11 cellular contexts compared by ENCODE assay signal in the genomic region with DNA sequence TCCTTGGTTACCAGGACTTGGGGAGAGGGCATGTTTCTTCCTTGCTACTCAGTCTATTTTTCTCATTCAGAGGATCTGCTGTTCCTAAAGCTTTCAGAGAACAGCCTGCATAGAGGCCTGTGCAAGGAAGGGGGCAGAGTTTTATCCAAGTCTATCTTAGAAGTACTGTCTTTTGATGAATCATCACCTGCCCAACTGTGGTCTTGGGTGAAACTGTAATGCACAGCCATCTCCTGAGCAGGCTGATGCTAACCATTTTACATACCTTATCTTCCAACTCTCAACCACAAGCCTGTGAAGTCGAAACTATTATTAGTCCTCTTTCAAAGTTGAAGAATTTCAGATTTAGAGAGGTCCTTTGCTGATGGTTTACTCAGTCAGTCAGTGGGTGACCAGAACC.
DNase-seq lines count a peak whose midpoint lies in the region; ATAC-seq, FAIRE-seq and TF ChIP-seq lines count a peak whose summit lies in the region.
"Had no signal": no experiment of that assay in that cellular context is flagged by ENCODE, and none has a peak within 500 bp of the region (broad histone marks: within the 10 kb centered on the region; RNA-seq: fewer than 3 reads in every experiment).

No MANE protein-coding gene starts in this region.

- H3K4me3 Mint-ChIP-seq in activated naive CD8-positive, alpha-beta T cell treated with anti-CD3 and anti-CD28 coated beads for 36 hours, result no peak overlapping the region
- H3K4me3 Mint-ChIP-seq in H9, result no peak overlapping the region

- H2BK5ac ChIP-seq in H9 (ENCODE audit: insufficient read length, low read length), result no peak overlapping the region

- no peak overlapping the region for H4K91ac ChIP-seq in H9 (ENCODE audit: insufficient read length, low read depth, low read length)

- no peak overlapping the region for H4K8ac ChIP-seq in H9 (replicated peaks; ENCODE audit: insufficient read length, low read depth, low read length)

- H3K27me3 Mint-ChIP-seq in activated naive CD8-positive, alpha-beta T cell treated with anti-CD3 and anti-CD28 coated beads for 36 hours, result no peaks in the 10 kb centered on the region
- H3K27me3 Mint-ChIP-seq in H9 (ENCODE audit: low read depth), result no peaks in the 10 kb centered on the region

- H3K4me1 ChIP-seq in H9 (ENCODE audit: insufficient read depth, low read length), result no peaks in the 10 kb centered on the region
- H3K4me1 ChIP-seq: right atrium auricular region had no signal

- no peak overlapping the region for H2AK5ac ChIP-seq in H9 (ENCODE audit: insufficient read length, low read length)

- H3K56ac ChIP-seq in H9 (ENCODE audit: insufficient read length, low read depth, low read length), result no peak overlapping the region

- ATAC-seq in GM21360 (IDR thresholded peaks at IDR 0.05; ENCODE audit: unreplicated experiment), result peak; percentile 98
- peak; percentile 96 for ATAC-seq in HG03097 (IDR thresholded peaks at IDR 0.05; ENCODE audit: low FRiP score, unreplicated experiment)
- no peak for ATAC-seq in omental fat pad (ENCODE audit: low FRiP score)

- H3K23me2 ChIP-seq in H9 (ENCODE audit: insufficient read length, low read depth, low read length, poor library complexity, severe bottlenecking), result no peaks in the 10 kb centered on the region

- H3K9me3 ChIP-seq in H9 (ENCODE audit: control insufficient read depth, low read depth, low read length), result no peaks in the 10 kb centered on the region
- H3K9me3 ChIP-seq: right atrium auricular region had no signal

- no peaks in the 10 kb centered on the region for H3K79me1 ChIP-seq in H9 (ENCODE audit: insufficient read depth, low read depth, low read length, poor library complexity, severe bottlenecking)

- no peaks in the 10 kb centered on the region for H3K36me3 Mint-ChIP-seq in activated naive CD8-positive, alpha-beta T cell treated with anti-CD3 and anti-CD28 coated beads for 36 hours
- peaks cover 0 to 4% (median 0%) of the 10 kb centered on the region in 3 experiments; a peak in 2 of 7 replicates for H3K36me3 Mint-ChIP-seq in H9 (ENCODE audit: insufficient read depth in 1 of 3, low read depth in 3 of 3)

- peaks cover 27% of the 10 kb centered on the region for H3K4me1 Mint-ChIP-seq in activated naive CD8-positive, alpha-beta T cell treated with anti-CD3 and anti-CD28 coated beads for 36 hours
- peaks cover 3 to 4% of the 10 kb centered on the region in 2 experiments; a peak in 1 of 4 replicates for H3K4me1 Mint-ChIP-seq in H9

- no peaks in the 10 kb centered on the region for H3K9me3 Mint-ChIP-seq in activated naive CD8-positive, alpha-beta T cell treated with anti-CD3 and anti-CD28 coated beads for 36 hours
- H3K9me3 Mint-ChIP-seq in H9, result no peaks in the 10 kb centered on the region; a peak in 1 of 5 replicates

- H3K4ac ChIP-seq in H9 (ENCODE audit: low read depth, low read length), result no peak overlapping the region

- H4K5ac ChIP-seq in H9 (ENCODE audit: insufficient read length, low read depth, low read length), result no peak overlapping the region

- H3K4me2 ChIP-seq in H9 (ENCODE audit: insufficient read depth, insufficient read length, low read length), result no peak overlapping the region

- H3K27ac ChIP-seq in H9 (ENCODE audit: insufficient read length, low read depth, low read length), result no peak overlapping the region
- H3K27ac ChIP-seq: right atrium auricular region had no signal

- FAIRE-seq in GM18507 (lab: Jason Lieb, UNC), result peak; percentile 87
- FAIRE-seq: keratinocyte had no signal

- no peak overlapping the region for H2AFZ ChIP-seq in H9 (ENCODE audit: low read length)

- H3K27me3 ChIP-seq in H9 (ENCODE audit: insufficient read depth, low read length), result no peaks in the 10 kb centered on the region
- H3K27me3 ChIP-seq: right atrium auricular region had no signal

- H2BK12ac ChIP-seq in H9 (ENCODE audit: insufficient read length, low read depth, low read length), result no peak overlapping the region

- no peak overlapping the region for H3K14ac ChIP-seq in H9 (ENCODE audit: insufficient read depth, low read length)

- H3K23ac ChIP-seq in H9 (ENCODE audit: insufficient read length, low read depth, low read length), result no peak overlapping the region

- no peak overlapping the region for H3K27ac Mint-ChIP-seq in activated naive CD8-positive, alpha-beta T cell treated with anti-CD3 and anti-CD28 coated beads for 36 hours
- H3K27ac Mint-ChIP-seq in H9, result no peak overlapping the region

- WGBS in H9 (ENCODE audit: extremely low coverage, insufficient read length, low lambda C conversion rate), result no CpG with 5 or more reads among the region's 1 CpG

- no peak for TF ChIP-seq CTCF in omental fat pad (IDR thresholded peaks at IDR 0.05)
- no peak for TF ChIP-seq CTCF in H9 (conservative IDR thresholded peaks at IDR 0.05)

- no peak overlapping the region for H3T11ph ChIP-seq in H9 (ENCODE audit: low read length)

- H3K18ac ChIP-seq in H9 (ENCODE audit: insufficient read length, low read depth, low read length), result no peak overlapping the region

- DNase-seq in GM18507 (ENCODE audit: extremely low spot score, insufficient read length, low read depth) (peak; percentile 17), head of caudate nucleus (no peak), omental fat pad (ENCODE audit: low spot score) (no peak), H9 (no peak)
- peak; percentile 23 for DNase-seq in activated naive CD8-positive, alpha-beta T cell treated with anti-CD3 and anti-CD28 coated beads for 36 hours
- no peak for DNase-seq in activated T-cell treated with anti-CD3 and anti-CD28 coated beads, Interleukin-2, amount 50 U/mL, for 48 hours
- DNase-seq: DMS79 treated with DMSO at 0.1 percent for 48 hours had no signal

- no peaks in the 10 kb centered on the region for H4K20me1 ChIP-seq in H9 (ENCODE audit: control insufficient read depth, insufficient read depth, insufficient read length)

- no peak overlapping the region for H2BK120ac ChIP-seq in H9 (ENCODE audit: low read depth, low read length, poor library complexity, severe bottlenecking)

- intact Hi-C loops in head of caudate nucleus (cut with DNase I), result no loop called here

- no peak overlapping the region for H2BK20ac ChIP-seq in H9 (ENCODE audit: low read depth, low read length, poor library complexity, severe bottlenecking)

- no peak overlapping the region for H2BK15ac ChIP-seq in H9 (ENCODE audit: low read depth, low read length)

- H3K9ac ChIP-seq in H9 (ENCODE audit: extremely low read depth, insufficient read length, low read length), result no peak overlapping the region

- no peaks in the 10 kb centered on the region for H3K79me2 ChIP-seq in H9 (ENCODE audit: insufficient read depth, low read length)

Comparison
In these comparisons a context has a peak if more than half of its experiments do, and no peak if none do; other contexts are left out.
1. DNase-seq: peak in GM18507 (single experiment) and activated naive CD8-positive, alpha-beta T cell treated with anti-CD3 and anti-CD28 coated beads for 36 hours (single experiment); none in head of caudate nucleus (0 of 42), omental fat pad (single experiment), H9 (single experiment) and activated T-cell treated with anti-CD3 and anti-CD28 coated beads, Interleukin-2, amount 50 U/mL, for 48 hours (0 of 2).